16 cellular contexts compared by ENCODE assay signal in genomic region chr17:78111012-78111726, GRCh38. TPM values are rescaled to one million over a fixed set of nuclear protein-coding genes. Genes with fewer than 3 reads are reported as not detected.
DNase-seq lines count a peak whose midpoint lies in the region; ATAC-seq, FAIRE-seq and TF ChIP-seq lines count a peak whose summit lies in the region.
"Had no signal": no experiment of that assay in that cellular context is flagged by ENCODE, and none has a peak within 500 bp of the region (broad histone marks: within the 10 kb centered on the region; RNA-seq: fewer than 3 reads in every experiment).

No MANE protein-coding gene starts in this region.

- no peak overlapping the region for H3K27ac ChIP-seq in HepG2 (ENCODE audit: extremely low read length, insufficient read depth, low read length)
- H3K27ac ChIP-seq in right lobe of liver, result no peak overlapping the region
- H3K27ac ChIP-seq: vagina had no signal

- H3K4me3 Mint-ChIP-seq in immature natural killer cell, result no peak overlapping the region
- H3K4me3 Mint-ChIP-seq: activated naive CD4-positive, alpha-beta T cell treated with anti-CD3 and anti-CD28 coated beads for 36 hours had no signal

- H3K27me3 ChIP-seq in HepG2 (ENCODE audit: control insufficient read depth in 1 of 2, insufficient read depth in 2 of 2, low read length in 2 of 2), result no peaks in the 10 kb centered on the region
- H3K27me3 ChIP-seq in right lobe of liver, result no peaks in the 10 kb centered on the region
- H3K27me3 ChIP-seq: vagina had no signal

- no peak for TF ChIP-seq RAD21 in HepG2 (CRISPR knock-in tag; IDR thresholded peaks at IDR 0.05)

- TF ChIP-seq POLR2A in HepG2 (IDR thresholded peaks at IDR 0.05; ENCODE audit: insufficient read depth in 1 of 2, low read depth in 2 of 2, low read length in 2 of 2), result no peak
- TF ChIP-seq POLR2A in right lobe of liver (IDR thresholded peaks at IDR 0.05), result no peak

- H4K20me1 ChIP-seq in HepG2 (ENCODE audit: insufficient read depth, low read length), result peaks cover 7% of the 10 kb centered on the region; the same call in 1 of the 2 replicates

- H3K4me2 ChIP-seq in HepG2 (ENCODE audit: low read depth, low read length), result no peak overlapping the region

- in situ Hi-C loops in HepG2 (cut with HindIII; ENCODE audit: extremely low pct_ligation_motif_present, low pct_unique_long_range_greater_than_20kb), result loop anchor here (5.0 kb wide), 1 partner anchor 76 kb away; the partner anchor contains the start of genes AFMID and TK1

- ATAC-seq in HepG2 (no peak), right lobe of liver (no peak), HG02798 (IDR thresholded peaks at IDR 0.05; ENCODE audit: poor library complexity, unreplicated experiment) (no peak), HG02759 (IDR thresholded peaks at IDR 0.05; ENCODE audit: unreplicated experiment) (no peak), HG02623 (IDR thresholded peaks at IDR 0.05; ENCODE audit: unreplicated experiment) (no peak)

- CTCF ChIA-PET in HepG2 (lab: Yijun Ruan, JAX; ENCODE audit: low intra/inter-chr PET ratio, low total read pairs), result no interaction called here

- no peaks in the 10 kb centered on the region for H3K79me2 ChIP-seq in HepG2 (ENCODE audit: insufficient read depth, low read length)

- 94% methylated on average over 18 of the region's 19 CpGs for WGBS in HepG2 (ENCODE audit: low lambda C conversion rate)
- 57% methylated on average over 4 of the region's 19 CpGs for whole genome bisulfite sequencing in right lobe of liver (ENCODE audit: insufficient coverage, low coverage, low lambda C conversion rate, missing lambda C conversion rate)

- H3K4me1 ChIP-seq in HepG2 (ENCODE audit: insufficient read depth, low read length) (peaks cover 17% of the 10 kb centered on the region), right lobe of liver (no peaks in the 10 kb centered on the region)

- intact Hi-C loops in HepG2 (cut with micrococcal nuclease; ENCODE audit: unreplicated experiment) (loop anchor here (5.0 kb wide), 1 partner anchor 76 kb away; the partner anchor contains the start of genes AFMID and TK1), right lobe of liver (cut with DNase I) (loop anchor here (5.0 to 10.0 kb wide), 3 partner anchors 56 to 134 kb away; partner anchors contain the start of gene SYNGR2 (in 1 of the 2))

- DNase-seq in HepG2 (ENCODE audit: low spot score) (no peak), right lobe of liver (no peak), immature natural killer cell (no peak)
- DNase-seq: activated naive CD4-positive, alpha-beta T cell treated with anti-CD3 and anti-CD28 coated beads for 36 hours; central memory CD4-positive, alpha-beta T cell; NCI-H187; NCI-H526; retina; stimulated activated CD4-positive, alpha-beta T cell treated with anti-CD3 and anti-CD28 coated beads, Interleukin-4, amount 100 ng/mL, for 1 hour; T1000 had no signal

- no peak overlapping the region for H2AFZ ChIP-seq in HepG2 (ENCODE audit: low read length)

- H3K27ac Mint-ChIP-seq in immature natural killer cell, result peak overlapping the region; percentile 15 to 78 (median 54)
- H3K27ac Mint-ChIP-seq: activated naive CD4-positive, alpha-beta T cell treated with anti-CD3 and anti-CD28 coated beads for 36 hours had no signal

- TF ChIP-seq EP300 in HepG2 (IDR thresholded peaks at IDR 0.05; ENCODE audit: low read depth in 2 of 2, low read length in 2 of 2) (no peak), HepG2 (CRISPR knock-in tag; IDR thresholded peaks at IDR 0.05; ENCODE audit: borderline replicate concordance) (no peak)

- peaks cover 15 to 33% (median 32%) of the 10 kb centered on the region in 3 donors for H3K27me3 Mint-ChIP-seq in immature natural killer cell (ENCODE audit: low read depth in 3 of 3)

- POLR2A ChIA-PET in HepG2 (lab: Yijun Ruan, JAX), result no interaction called here

- BruUV-seq in HepG2 (replicated peaks; lab: Mats Ljungman, UMichigan), result no TSS peak

- H3K36me3 Mint-ChIP-seq in immature natural killer cell, result peaks cover 13 to 28% (median 20%) of the 10 kb centered on the region in 3 donors

- no peaks in the 10 kb centered on the region for H3K9me3 ChIP-seq in HepG2 (ENCODE audit: low read length)
- no peaks in the 10 kb centered on the region for H3K9me3 ChIP-seq in right lobe of liver
- H3K9me3 ChIP-seq: vagina had no signal

- H3K9me3 Mint-ChIP-seq in immature natural killer cell, result no peaks in the 10 kb centered on the region
- H3K9me3 Mint-ChIP-seq: activated naive CD4-positive, alpha-beta T cell treated with anti-CD3 and anti-CD28 coated beads for 36 hours had no signal

- H3K4me1 Mint-ChIP-seq in immature natural killer cell, result peaks cover 23 to 29% of the 10 kb centered on the region in 2 donors

- H3K36me3 ChIP-seq in HepG2 (replicated peaks in 1 of 2; ENCODE audit: control insufficient read depth in 1 of 2, insufficient read depth in 2 of 2, low read length in 2 of 2) (peaks cover 11 to 37% of the 10 kb centered on the region in 2 experiments), right lobe of liver (peaks cover 0 to 3% (median 0%) of the 10 kb centered on the region in 4 donors)
- H3K36me3 ChIP-seq: vagina had no signal

- H3K4me3 ChIP-seq in HepG2 (replicated peaks in 1 of 3; ENCODE audit: insufficient read depth in 1 of 3, low read depth in 2 of 3, low read length in 3 of 3) (no peak overlapping the region), right lobe of liver (no peak overlapping the region)
- H3K4me3 ChIP-seq: vagina had no signal

- H3K9ac ChIP-seq in HepG2 (ENCODE audit: insufficient read depth, low read depth, low read length), result no peak overlapping the region

- TF ChIP-seq CTCF in HepG2 (CRISPR knock-in tag; IDR thresholded peaks at IDR 0.05) (no peak), right lobe of liver (IDR thresholded peaks at IDR 0.05) (no peak)

- FAIRE-seq in HepG2 (lab: Jason Lieb, UNC), result no peak

RNA-seq across cellular contexts. Expression of gene TMC6, which starts 17.4 kb away (rescaled TPM):
- 20.4 and 48.4 TPM in 2 replicates for total RNA-seq in HepG2 (2016; rRNA removed; fragmentation: Illumina TruSeq; extraction: Trizol)
- total RNA-seq in HepG2 (2016; cell fraction: cytosol; rRNA removed; fragmentation: Illumina TruSeq; extraction: Trizol; ENCODE audit: low read depth), result 21.4 and 23.6 TPM in 2 replicates
- total RNA-seq in HepG2 (2016; cell fraction: insoluble cytoplasmic fraction; rRNA removed; fragmentation: Illumina TruSeq; extraction: Trizol), result 19.7 and 47.9 TPM in 2 replicates
- total RNA-seq in HepG2 (2016; cell fraction: membrane; rRNA removed; fragmentation: Illumina TruSeq; extraction: Trizol), result 29.0 and 34.4 TPM in 2 replicates
- 47.2 and 55.0 TPM in 2 replicates for total RNA-seq in HepG2 (2016; cell fraction: nucleus; rRNA removed; fragmentation: Illumina TruSeq; extraction: Trizol)
- polyA plus RNA-seq in HepG2 (2011; rRNA removed), result 99.1 and 118 TPM in 2 replicates
- 42.4 and 70.8 TPM in 2 replicates for polyA plus RNA-seq in HepG2 (2011; cell fraction: cytosol; rRNA removed)
- polyA plus RNA-seq in HepG2 (2011; cell fraction: nucleus; rRNA removed), result 648 and 982 TPM in 2 replicates
- 45.7 and 50.3 TPM in 2 replicates for polyA plus RNA-seq in HepG2 (2012)
- 8.9 and 10.6 TPM in 2 replicates for polyA plus RNA-seq in HepG2 (2016; cell fraction: cytosol; fragmentation: Illumina TruSeq; extraction: Trizol; ENCODE audit: low read depth)
- polyA plus RNA-seq in HepG2 (2016; cell fraction: insoluble cytoplasmic fraction; fragmentation: Illumina TruSeq; extraction: Trizol; ENCODE audit: low read depth), result 16.1 and 17.9 TPM in 2 replicates
- 18.2 and 19.0 TPM in 2 replicates for polyA plus RNA-seq in HepG2 (2016; cell fraction: membrane; fragmentation: Illumina TruSeq; extraction: Trizol; ENCODE audit: low read depth)
- 126 and 147 TPM in 2 replicates for polyA plus RNA-seq in HepG2 (2016; cell fraction: nucleus; fragmentation: Illumina TruSeq; extraction: Trizol; ENCODE audit: insufficient read depth, low read depth)
- polyA minus RNA-seq in HepG2 (2011; rRNA and poly(A)+ RNA removed; ENCODE audit: low replicate concordance), result 23.3 and 152 TPM in 2 replicates
- polyA minus RNA-seq in HepG2 (2011; cell fraction: cytosol; rRNA and poly(A)+ RNA removed), result 48.9 and 63.1 TPM in 2 replicates
- 92.6 and 109 TPM in 2 replicates for polyA minus RNA-seq in HepG2 (2011; cell fraction: nucleus; rRNA and poly(A)+ RNA removed)
- total RNA-seq in right lobe of liver, result 10 to 100 TPM; 10.9 to 24.7 (median 15.7) TPM
- 100 to 1,000 TPM; 194 to 262 (median 203) TPM for polyA plus RNA-seq in immature natural killer cell
- total RNA-seq: RPMI7951 had no signal

RNA-seq across cellular contexts. Expression of gene TMC8, which starts 19.4 kb away (rescaled TPM):
- total RNA-seq in HepG2 (2016; rRNA removed; fragmentation: Illumina TruSeq; extraction: Trizol), result 0.08 and 0.53 TPM in 2 replicates
- 0.09 and 0.61 TPM in 2 replicates for total RNA-seq in HepG2 (2016; cell fraction: cytosol; rRNA removed; fragmentation: Illumina TruSeq; extraction: Trizol; ENCODE audit: low read depth)
- 0.04 and 0.65 TPM in 2 replicates for total RNA-seq in HepG2 (2016; cell fraction: insoluble cytoplasmic fraction; rRNA removed; fragmentation: Illumina TruSeq; extraction: Trizol)
- 0.83 TPM in 2 replicates for total RNA-seq in HepG2 (2016; cell fraction: membrane; rRNA removed; fragmentation: Illumina TruSeq; extraction: Trizol)
- total RNA-seq in HepG2 (2016; cell fraction: nucleus; rRNA removed; fragmentation: Illumina TruSeq; extraction: Trizol), result 0.85 and 1.9 TPM in 2 replicates
- 7.8 and 11.1 TPM in 2 replicates for polyA plus RNA-seq in HepG2 (2011; rRNA removed)
- 5.7 and 7.7 TPM in 2 replicates for polyA plus RNA-seq in HepG2 (2011; cell fraction: cytosol; rRNA removed)
- polyA plus RNA-seq in HepG2 (2011; cell fraction: nucleus; rRNA removed), result 35.7 and 61.8 TPM in 2 replicates
- polyA plus RNA-seq in HepG2 (2012), result 5.3 and 8.8 TPM in 2 replicates
- 0.12 TPM in 1 of 2 replicates, not detected in the other for polyA plus RNA-seq in HepG2 (2016; cell fraction: cytosol; fragmentation: Illumina TruSeq; extraction: Trizol; ENCODE audit: low read depth)
- 0.13 and 0.74 TPM in 2 replicates for polyA plus RNA-seq in HepG2 (2016; cell fraction: insoluble cytoplasmic fraction; fragmentation: Illumina TruSeq; extraction: Trizol; ENCODE audit: low read depth)
- 0.10 and 0.13 TPM in 2 replicates for polyA plus RNA-seq in HepG2 (2016; cell fraction: membrane; fragmentation: Illumina TruSeq; extraction: Trizol; ENCODE audit: low read depth)
- polyA plus RNA-seq in HepG2 (2016; cell fraction: nucleus; fragmentation: Illumina TruSeq; extraction: Trizol; ENCODE audit: insufficient read depth, low read depth), result 0.76 and 1.7 TPM in 2 replicates
- polyA minus RNA-seq in HepG2 (2011; rRNA and poly(A)+ RNA removed; ENCODE audit: low replicate concordance), result 0.51 and 13.2 TPM in 2 replicates
- 4.5 and 4.8 TPM in 2 replicates for polyA minus RNA-seq in HepG2 (2011; cell fraction: cytosol; rRNA and poly(A)+ RNA removed)
- polyA minus RNA-seq in HepG2 (2011; cell fraction: nucleus; rRNA and poly(A)+ RNA removed), result 12.2 and 14.3 TPM in 2 replicates
- total RNA-seq in right lobe of liver, result 1 to 10 TPM; 2.4 to 7.2 (median 4.8) TPM
- 100 to 1,000 TPM in 1 of 3 donors, 10 to 100 TPM in 2; 55.2 to 170 (median 58.2) TPM for polyA plus RNA-seq in immature natural killer cell
- total RNA-seq: RPMI7951 had no signal

RNA-seq across cellular contexts. Expression of gene C17orf99, which starts 35.0 kb away (rescaled TPM):
- total RNA-seq in HepG2 (2016; rRNA removed; fragmentation: Illumina TruSeq; extraction: Trizol), result 0.22 and 1.7 TPM in 2 replicates
- total RNA-seq in HepG2 (2016; cell fraction: cytosol; rRNA removed; fragmentation: Illumina TruSeq; extraction: Trizol; ENCODE audit: low read depth), result 0.51 and 0.88 TPM in 2 replicates
- 0.84 and 0.86 TPM in 2 replicates for total RNA-seq in HepG2 (2016; cell fraction: insoluble cytoplasmic fraction; rRNA removed; fragmentation: Illumina TruSeq; extraction: Trizol)
- total RNA-seq in HepG2 (2016; cell fraction: membrane; rRNA removed; fragmentation: Illumina TruSeq; extraction: Trizol), result 1.1 and 1.2 TPM in 2 replicates
- 0.38 and 2.4 TPM in 2 replicates for total RNA-seq in HepG2 (2016; cell fraction: nucleus; rRNA removed; fragmentation: Illumina TruSeq; extraction: Trizol)
- polyA plus RNA-seq in HepG2 (2011; rRNA removed), result 1.9 and 2.8 TPM in 2 replicates
- polyA plus RNA-seq in HepG2 (2011; cell fraction: cytosol; rRNA removed), result 1.1 and 1.8 TPM in 2 replicates
- polyA plus RNA-seq in HepG2 (2011; cell fraction: nucleus; rRNA removed), result 5.8 and 10.0 TPM in 2 replicates
- 1.5 and 2.2 TPM in 2 replicates for polyA plus RNA-seq in HepG2 (2012)
- polyA plus RNA-seq in HepG2 (2016; cell fraction: cytosol; fragmentation: Illumina TruSeq; extraction: Trizol; ENCODE audit: low read depth), result 0.23 and 0.46 TPM in 2 replicates
- 0.60 TPM in 1 of 2 replicates, not detected in the other for polyA plus RNA-seq in HepG2 (2016; cell fraction: insoluble cytoplasmic fraction; fragmentation: Illumina TruSeq; extraction: Trizol; ENCODE audit: low read depth)
- polyA plus RNA-seq in HepG2 (2016; cell fraction: membrane; fragmentation: Illumina TruSeq; extraction: Trizol; ENCODE audit: low read depth), result 0.59 and 1.1 TPM in 2 replicates
- polyA plus RNA-seq in HepG2 (2016; cell fraction: nucleus; fragmentation: Illumina TruSeq; extraction: Trizol; ENCODE audit: insufficient read depth, low read depth), result 2.4 and 2.9 TPM in 2 replicates
- polyA minus RNA-seq in HepG2 (2011; rRNA and poly(A)+ RNA removed; ENCODE audit: low replicate concordance), result 0.72 TPM in 1 of 2 replicates, not detected in the other
- not detected in 2 replicates for polyA minus RNA-seq in HepG2 (2011; cell fraction: cytosol; rRNA and poly(A)+ RNA removed)
- 1.5 and 3.1 TPM in 2 replicates for polyA minus RNA-seq in HepG2 (2011; cell fraction: nucleus; rRNA and poly(A)+ RNA removed)
- total RNA-seq in right lobe of liver, result not detected
- not detected for polyA plus RNA-seq in immature natural killer cell
- total RNA-seq: activated naive CD4-positive, alpha-beta T cell treated with anti-CD3 and anti-CD28 coated beads for 36 hours; kidney epithelial cell; RPMI7951; vagina had no signal

RNA-seq across cellular contexts. Expression of gene SYNGR2, which starts 57.2 kb away (rescaled TPM):
- total RNA-seq in HepG2 (2016; rRNA removed; fragmentation: Illumina TruSeq; extraction: Trizol), result 28.7 and 46.7 TPM in 2 replicates
- total RNA-seq in HepG2 (2016; cell fraction: cytosol; rRNA removed; fragmentation: Illumina TruSeq; extraction: Trizol; ENCODE audit: low read depth), result 15.8 and 18.7 TPM in 2 replicates
- total RNA-seq in HepG2 (2016; cell fraction: insoluble cytoplasmic fraction; rRNA removed; fragmentation: Illumina TruSeq; extraction: Trizol), result 21.7 and 51.0 TPM in 2 replicates
- total RNA-seq in HepG2 (2016; cell fraction: membrane; rRNA removed; fragmentation: Illumina TruSeq; extraction: Trizol), result 31.9 and 34.8 TPM in 2 replicates
- total RNA-seq in HepG2 (2016; cell fraction: nucleus; rRNA removed; fragmentation: Illumina TruSeq; extraction: Trizol), result 43.0 and 51.6 TPM in 2 replicates
- polyA plus RNA-seq in HepG2 (2011; rRNA removed), result 170 and 192 TPM in 2 replicates
- polyA plus RNA-seq in HepG2 (2011; cell fraction: cytosol; rRNA removed), result 200 and 244 TPM in 2 replicates
- 116 and 129 TPM in 2 replicates for polyA plus RNA-seq in HepG2 (2011; cell fraction: nucleus; rRNA removed)
- polyA plus RNA-seq in HepG2 (2012), result 52.7 and 59.2 TPM in 2 replicates
- 35.1 and 40.6 TPM in 2 replicates for polyA plus RNA-seq in HepG2 (2016; cell fraction: cytosol; fragmentation: Illumina TruSeq; extraction: Trizol; ENCODE audit: low read depth)
- 52.5 and 60.0 TPM in 2 replicates for polyA plus RNA-seq in HepG2 (2016; cell fraction: insoluble cytoplasmic fraction; fragmentation: Illumina TruSeq; extraction: Trizol; ENCODE audit: low read depth)
- polyA plus RNA-seq in HepG2 (2016; cell fraction: membrane; fragmentation: Illumina TruSeq; extraction: Trizol; ENCODE audit: low read depth), result 62.1 and 68.8 TPM in 2 replicates
- polyA plus RNA-seq in HepG2 (2016; cell fraction: nucleus; fragmentation: Illumina TruSeq; extraction: Trizol; ENCODE audit: insufficient read depth, low read depth), result 160 and 166 TPM in 2 replicates
- 231 and 401 TPM in 2 replicates for polyA minus RNA-seq in HepG2 (2011; rRNA and poly(A)+ RNA removed; ENCODE audit: low replicate concordance)
- polyA minus RNA-seq in HepG2 (2011; cell fraction: cytosol; rRNA and poly(A)+ RNA removed), result 73.3 and 75.3 TPM in 2 replicates
- polyA minus RNA-seq in HepG2 (2011; cell fraction: nucleus; rRNA and poly(A)+ RNA removed), result 23.0 and 28.7 TPM in 2 replicates
- total RNA-seq in right lobe of liver, result 10 to 100 TPM; 43.3 to 55.8 (median 50.4) TPM
- polyA plus RNA-seq in immature natural killer cell, result 100 to 1,000 TPM; 113 to 230 (median 132) TPM
